Comparison of ENCODE assay signal across 22 cellular contexts in genomic region chr2:69729266-69729665, GRCh38.
"Had no signal": no experiment of that assay in that cellular context is flagged by ENCODE, and none has a peak within 500 bp of the region (broad histone marks: within the 10 kb centered on the region; RNA-seq: fewer than 3 reads in every experiment).

No MANE protein-coding gene starts in this region.

- DNase-seq: hypothalamus; immature natural killer cell; kidney; naive B cell; ovary; sigmoid colon; stimulated activated CD4-positive, alpha-beta T cell treated with anti-CD3 and anti-CD28 coated beads, Interleukin-1b, Interleukin-23, amount 100 ng/mL, for 48 hours; stimulated activated CD4-positive, alpha-beta T cell treated with anti-CD3 and anti-CD28 coated beads, Interleukin-2, amount 100 ng/mL, for 48 hours; stimulated activated CD4-positive, alpha-beta T cell treated with anti-CD3 and anti-CD28 coated beads, Interleukin-4, amount 100 ng/mL, for 4 hours; stimulated activated CD8-positive, alpha-beta memory T cell treated with anti-CD3 and anti-CD28 coated beads, Interleukin-4, amount 100 ng/mL, for 48 hours; stimulated activated naive CD4-positive, alpha-beta T cell treated with Interleukin-2 at 50 U/mL for 16 hours; stimulated activated naive CD8-positive, alpha-beta T cell treated with anti-CD3 and anti-CD28 coated beads, Interleukin-15, amount 100 ng/mL, for 72 hours; substantia nigra; uterus had no signal

- H3K4me3 ChIP-seq: lung, ovary, sigmoid colon, smooth muscle cell, tibial nerve, uterus had no signal

- H3K36me3 ChIP-seq: ovary, sigmoid colon, tibial nerve, uterus had no signal

- H3K9me3 Mint-ChIP-seq: immature natural killer cell; mesothelial cell of epicardium; natural killer cell treated with Interleukin-12 subunit alpha and Interleukin-12 subunit beta and Interleukin-15 and Interleukin-18, amount 100 ng/mL, for 72 hours; stimulated activated memory B cell treated with anti-CD40 and anti-IgM and Interleukin-4, amounts not matched to agents 10 μg/mL and 1 μg/mL and 100 μg/mL, for 72 hours; stimulated activated naive CD8-positive, alpha-beta T cell treated with anti-CD3 and anti-CD28 coated beads, Interleukin-15, amount 100 ng/mL, for 72 hours; type B pancreatic cell had no signal

- H3K9me3 ChIP-seq: ovary, sigmoid colon, tibial nerve, uterus had no signal

- H3K27me3 Mint-ChIP-seq: naive B cell; natural killer cell treated with Interleukin-12 subunit alpha and Interleukin-12 subunit beta and Interleukin-15 and Interleukin-18, amount 100 ng/mL, for 72 hours; progenitor cell of endocrine pancreas; stimulated activated memory B cell treated with anti-CD40 and anti-IgM and Interleukin-4, amounts not matched to agents 10 μg/mL and 1 μg/mL and 100 μg/mL, for 72 hours; stimulated activated naive CD8-positive, alpha-beta T cell treated with anti-CD3 and anti-CD28 coated beads, Interleukin-15, amount 100 ng/mL, for 72 hours; type B pancreatic cell had no signal

- H3K4me2 ChIP-seq: smooth muscle cell had no signal

- ATAC-seq: natural killer cell treated with Interleukin-12 subunit alpha and Interleukin-12 subunit beta and Interleukin-15 and Interleukin-18, amount 100 ng/mL, for 72 hours; stimulated activated memory B cell treated with anti-CD40 and anti-IgM and Interleukin-4, amounts not matched to agents 10 μg/mL and 1 μg/mL and 100 μg/mL, for 72 hours; stimulated activated naive CD8-positive, alpha-beta T cell treated with anti-CD3 and anti-CD28 coated beads, Interleukin-15, amount 100 ng/mL, for 72 hours had no signal

- H3K36me3 Mint-ChIP-seq: immature natural killer cell; mesothelial cell of epicardium; natural killer cell treated with Interleukin-12 subunit alpha and Interleukin-12 subunit beta and Interleukin-15 and Interleukin-18, amount 100 ng/mL, for 72 hours; stimulated activated memory B cell treated with anti-CD40 and anti-IgM and Interleukin-4, amounts not matched to agents 10 μg/mL and 1 μg/mL and 100 μg/mL, for 72 hours; type B pancreatic cell had no signal

- H3K27me3 ChIP-seq: ovary, sigmoid colon, tibial nerve, uterus had no signal

- H3K4me1 ChIP-seq: uterus had no signal

- H3K4me3 Mint-ChIP-seq: immature natural killer cell; mesothelial cell of epicardium; naive B cell; natural killer cell treated with Interleukin-12 subunit alpha and Interleukin-12 subunit beta and Interleukin-15 and Interleukin-18, amount 100 ng/mL, for 72 hours; stimulated activated memory B cell treated with anti-CD40 and anti-IgM and Interleukin-4, amounts not matched to agents 10 μg/mL and 1 μg/mL and 100 μg/mL, for 72 hours; stimulated activated naive CD8-positive, alpha-beta T cell treated with anti-CD3 and anti-CD28 coated beads, Interleukin-15, amount 100 ng/mL, for 72 hours; type B pancreatic cell had no signal

- H3K27ac ChIP-seq: ovary, tibial nerve, uterus had no signal

- H3K27ac Mint-ChIP-seq: immature natural killer cell; mesothelial cell of epicardium; natural killer cell treated with Interleukin-12 subunit alpha and Interleukin-12 subunit beta and Interleukin-15 and Interleukin-18, amount 100 ng/mL, for 72 hours; progenitor cell of endocrine pancreas; stimulated activated memory B cell treated with anti-CD40 and anti-IgM and Interleukin-4, amounts not matched to agents 10 μg/mL and 1 μg/mL and 100 μg/mL, for 72 hours; stimulated activated naive CD8-positive, alpha-beta T cell treated with anti-CD3 and anti-CD28 coated beads, Interleukin-15, amount 100 ng/mL, for 72 hours; type B pancreatic cell had no signal
